Comparison of ENCODE assay signal across 1 cellular context in the genomic region with DNA sequence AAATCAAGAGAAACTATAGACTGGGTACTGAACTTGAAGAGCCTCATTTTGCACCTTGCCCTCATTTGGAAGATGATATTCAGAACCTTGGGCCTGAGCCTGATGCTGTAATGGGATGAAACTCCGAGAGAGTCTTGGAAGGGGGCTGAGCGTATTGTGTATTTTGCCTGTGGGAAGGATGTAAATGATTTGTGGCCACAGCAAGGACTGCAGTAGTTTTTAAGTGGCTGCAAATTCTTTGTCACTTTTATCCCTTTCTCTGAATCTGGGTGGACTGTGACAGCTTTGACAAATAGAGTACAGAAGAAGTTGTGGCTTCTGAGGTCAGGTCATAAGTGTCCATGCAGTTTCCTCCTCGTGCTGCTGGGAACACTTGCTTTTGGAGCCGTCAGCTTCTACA.
TF ChIP-seq lines count a peak whose summit lies in the region.

No MANE protein-coding gene starts in this region.

TF ChIP-seq in H1, 55 proteins besides CTCF, POLR2A, EP300 and RAD21:
- TF ChIP-seq CTBP2 (IDR thresholded peaks at IDR 0.05; ENCODE audit: borderline replicate concordance, insufficient read depth, insufficient read length, low read length) (no peak), SIN3A (conservative IDR thresholded peaks at IDR 0.05 in 1 of 2, IDR thresholded peaks at IDR 0.05 in 1 of 2; ENCODE audit: low read depth in 1 of 2, low read length in 2 of 2) (no peak), TCF12 (IDR thresholded peaks at IDR 0.05; ENCODE audit: low read depth, low read length) (no peak), TAF7 (optimal IDR thresholded peaks at IDR 0.05; ENCODE audit: borderline replicate concordance, low read depth, low read length) (no peak), RBBP5 (IDR thresholded peaks at IDR 0.05; ENCODE audit: borderline replicate concordance, low read depth, low read length) (no peak)
